ENCODE assay signal across 27 cellular contexts in the genomic region with DNA sequence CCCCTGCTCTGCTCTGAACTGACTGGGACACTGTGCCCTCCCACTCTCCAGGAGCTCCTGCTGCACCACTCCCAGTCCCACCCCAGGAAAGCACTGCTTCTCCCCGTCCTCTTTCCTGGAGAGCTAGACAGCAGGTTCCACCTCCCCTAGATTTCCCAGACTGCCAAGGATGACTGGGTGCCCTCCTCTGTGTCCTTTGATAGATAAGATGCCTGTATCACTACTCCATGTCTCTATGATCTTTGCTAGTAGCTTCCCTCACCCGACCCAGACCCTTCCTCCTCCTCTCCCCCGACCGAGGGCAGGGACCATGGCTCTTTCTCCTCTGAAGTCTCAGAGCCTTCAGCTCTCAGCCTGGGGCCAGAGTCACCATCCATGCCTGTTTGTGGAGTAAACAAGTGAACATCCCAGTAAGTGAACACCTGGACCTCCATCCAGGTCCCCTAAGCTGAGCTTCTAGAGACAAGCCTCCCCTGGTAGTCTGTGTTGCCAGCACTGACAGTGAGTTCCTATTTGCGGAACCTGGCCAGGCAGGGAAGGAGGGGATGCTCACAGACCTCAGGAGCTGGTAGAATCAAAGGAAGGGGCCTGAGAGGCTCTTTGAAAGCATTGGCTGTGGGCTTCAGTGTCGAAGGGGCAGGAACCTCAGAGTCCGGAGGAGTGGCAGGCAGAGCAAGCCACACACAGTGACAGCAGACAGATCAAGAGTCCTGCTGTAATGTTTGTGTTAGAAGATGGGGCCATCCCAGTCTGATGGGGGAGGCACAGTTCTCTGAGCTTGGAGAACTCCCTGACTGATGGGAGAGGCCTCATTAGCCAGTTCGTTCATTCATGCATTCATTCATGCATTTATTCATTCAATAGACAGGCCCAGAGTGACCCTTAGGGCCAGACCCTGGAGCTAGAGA.
"Had no signal": no experiment of that assay in that cellular context is flagged by ENCODE, and none has a peak within 500 bp of the region (broad histone marks: within the 10 kb centered on the region; RNA-seq: fewer than 3 reads in every experiment).

No MANE protein-coding gene starts in this region.

- H3K27ac ChIP-seq: ascending aorta, brain microvascular endothelial cell, neutrophil, ovary, psoas muscle, suprapubic skin, tibial artery had no signal

- H3K9me3 ChIP-seq: ascending aorta, neutrophil, ovary, psoas muscle, suprapubic skin, tibial artery had no signal

- ATAC-seq: activated CD8-positive, alpha-beta T cell treated with anti-CD3 and anti-CD28 coated beads for 36 hours; activated T-cell treated with anti-CD3 and anti-CD28 coated beads, Interleukin-2, amount 50 U/mL, for 4 hours; activated T-helper 17 cell treated with anti-CD3 and anti-CD28 coated beads, Interleukin-2, amount 50 U/mL, for 72 hours; esophagus mucosa; left cardiac atrium; natural killer cell; psoas muscle; stimulated activated naive B cell treated with anti-CD40 and anti-IgM and Interleukin-4, amounts not matched to agents 10 μg/mL and 1 μg/mL and 100 μg/mL, for 72 hours had no signal

- H3K27ac Mint-ChIP-seq: activated B cell treated with CpG ODN at 0.5 μM for 24 hours; activated CD8-positive, alpha-beta T cell treated with anti-CD3 and anti-CD28 coated beads for 36 hours; activated naive CD8-positive, alpha-beta T cell; activated T-helper 17 cell treated with anti-CD3 and anti-CD28 coated beads, Interleukin-2, amount 50 U/mL, for 72 hours; natural killer cell; stimulated activated naive B cell treated with anti-CD40 and anti-IgM and Interleukin-4, amounts not matched to agents 10 μg/mL and 1 μg/mL and 100 μg/mL, for 72 hours; T-helper 2 cell treated with Interferon-gamma antibody and Interleukin-4, amounts not matched to agents 5 μg/mL and 100 μg/mL, for 36 hours had no signal

- H3K4me1 ChIP-seq: ascending aorta, psoas muscle, suprapubic skin, tibial artery had no signal

- H3K36me3 Mint-ChIP-seq: activated naive CD8-positive, alpha-beta T cell; natural killer cell; stimulated activated naive B cell treated with anti-CD40 and anti-IgM and Interleukin-4, amounts not matched to agents 10 μg/mL and 1 μg/mL and 100 μg/mL, for 72 hours had no signal

- H3K4me3 ChIP-seq: ascending aorta, ovary, psoas muscle, smooth muscle cell, suprapubic skin, tibial artery had no signal

- H3K36me3 ChIP-seq: ascending aorta, brain microvascular endothelial cell, neutrophil, ovary, suprapubic skin, tibial artery had no signal

- H3K4me2 ChIP-seq: smooth muscle cell had no signal

- H3K9me3 Mint-ChIP-seq: activated B cell treated with CpG ODN at 0.5 μM for 24 hours; activated CD8-positive, alpha-beta T cell treated with anti-CD3 and anti-CD28 coated beads for 36 hours; activated T-cell treated with anti-CD3 and anti-CD28 coated beads, Interleukin-2, amount 50 U/mL, for 4 hours; activated T-helper 17 cell treated with anti-CD3 and anti-CD28 coated beads, Interleukin-2, amount 50 U/mL, for 72 hours; natural killer cell; stimulated activated naive B cell treated with anti-CD40 and anti-IgM and Interleukin-4, amounts not matched to agents 10 μg/mL and 1 μg/mL and 100 μg/mL, for 72 hours; T-helper 2 cell treated with Interferon-gamma antibody and Interleukin-4, amounts not matched to agents 5 μg/mL and 100 μg/mL, for 36 hours had no signal

- H3K27me3 ChIP-seq: ascending aorta, brain microvascular endothelial cell, ovary had no signal

- DNase-seq: activated B cell treated with CpG ODN at 0.5 μM for 24 hours; activated CD4-positive, alpha-beta T cell treated with anti-CD3 and anti-CD28 coated beads, Interleukin-2, amount 50 U/mL, for 1 hour; activated CD8-positive, alpha-beta T cell treated with anti-CD3 and anti-CD28 coated beads for 36 hours; activated T-cell treated with anti-CD3 and anti-CD28 coated beads, Interleukin-2, amount 50 U/mL, for 4 hours; brain microvascular endothelial cell; caudate nucleus; cortex of kidney; foreskin fibroblast; head of caudate nucleus; hippocampal formation; left cardiac atrium; natural killer cell; ovary; psoas muscle; stimulated activated CD4-positive, alpha-beta T cell treated with anti-CD3 and anti-CD28 coated beads, Interleukin-15, amount 100 ng/mL, for 24 hours; stimulated activated CD4-positive, alpha-beta T cell treated with anti-CD3 and anti-CD28 coated beads, Interleukin-2, amount 100 ng/mL, for 24 hours; stimulated activated naive B cell treated with anti-CD40 and anti-IgM and Interleukin-4, amounts not matched to agents 10 μg/mL and 1 μg/mL and 100 μg/mL, for 72 hours; T-helper 1 cell had no signal

- H3K4me1 Mint-ChIP-seq: activated B cell treated with CpG ODN at 0.5 μM for 24 hours; activated T-helper 17 cell treated with anti-CD3 and anti-CD28 coated beads, Interleukin-2, amount 50 U/mL, for 72 hours; natural killer cell; stimulated activated naive B cell treated with anti-CD40 and anti-IgM and Interleukin-4, amounts not matched to agents 10 μg/mL and 1 μg/mL and 100 μg/mL, for 72 hours had no signal

- H3K4me3 Mint-ChIP-seq: activated B cell treated with CpG ODN at 0.5 μM for 24 hours; activated CD8-positive, alpha-beta T cell treated with anti-CD3 and anti-CD28 coated beads for 36 hours; activated naive CD8-positive, alpha-beta T cell; activated T-cell treated with anti-CD3 and anti-CD28 coated beads, Interleukin-2, amount 50 U/mL, for 4 hours; activated T-helper 17 cell treated with anti-CD3 and anti-CD28 coated beads, Interleukin-2, amount 50 U/mL, for 72 hours; natural killer cell; stimulated activated naive B cell treated with anti-CD40 and anti-IgM and Interleukin-4, amounts not matched to agents 10 μg/mL and 1 μg/mL and 100 μg/mL, for 72 hours; T-helper 2 cell treated with Interferon-gamma antibody and Interleukin-4, amounts not matched to agents 5 μg/mL and 100 μg/mL, for 36 hours had no signal
